Comparison of ENCODE assay signal across 13 cellular contexts in genomic region chr5:72231989-72232703, GRCh38.
DNase-seq lines count a peak whose midpoint lies in the region; ATAC-seq, FAIRE-seq and TF ChIP-seq lines count a peak whose summit lies in the region.
"Had no signal": no experiment of that assay in that cellular context is flagged by ENCODE, and none has a peak within 500 bp of the region (broad histone marks: within the 10 kb centered on the region; RNA-seq: fewer than 3 reads in every experiment).

No MANE protein-coding gene starts in this region.

- no peaks in the 10 kb centered on the region for H4K20me1 ChIP-seq in K562 (replicated peaks; ENCODE audit: control insufficient read depth, insufficient read depth, low read length)

- POLR2A ChIA-PET in K562 (lab: Yijun Ruan, JAX), result no interaction called here

- 0 out of 2 replicates have a peak overlapping the region, but pooled peaks have one; percentile 5 for H2AFZ ChIP-seq in K562 (ENCODE audit: low read depth, low read length)

- peaks cover 0 to 82% of the 10 kb centered on the region in 2 experiments; a peak in 3 of 5 replicates for H3K4me1 ChIP-seq in K562 (replicated peaks in 1 of 2; ENCODE audit: control insufficient read depth in 2 of 2, insufficient read depth in 2 of 2, low read length in 2 of 2)

- intact Hi-C loops in K562 (cut with micrococcal nuclease), result loop anchor here (5.0 kb wide), 1 partner anchor 50 kb away; no protein-coding TSS in a partner anchor

- no peaks in the 10 kb centered on the region for H3K27me3 Mint-ChIP-seq in activated T-cell treated with anti-CD3 and anti-CD28 coated beads, Interleukin-2, amount 50 U/mL, for 4 hours (ENCODE audit: low read depth)
- H3K27me3 Mint-ChIP-seq in stimulated activated naive CD8-positive, alpha-beta T cell treated with anti-CD3 and anti-CD28 coated beads, Interleukin-15, amount 100 ng/mL, for 72 hours, result no peaks in the 10 kb centered on the region

- H3K9me1 ChIP-seq in K562 (ENCODE audit: control insufficient read depth, insufficient read depth, low read length), result no peaks in the 10 kb centered on the region

- peak overlapping the region; percentile 42 for H3K4me3 Mint-ChIP-seq in activated T-cell treated with anti-CD3 and anti-CD28 coated beads, Interleukin-2, amount 50 U/mL, for 4 hours
- H3K4me3 Mint-ChIP-seq in stimulated activated naive CD8-positive, alpha-beta T cell treated with anti-CD3 and anti-CD28 coated beads, Interleukin-15, amount 100 ng/mL, for 72 hours, result no peak overlapping the region

- BruUV-seq in K562 (replicated peaks; lab: Mats Ljungman, UMichigan), result no TSS peak

- CTCF ChIA-PET in K562 (lab: Yijun Ruan, JAX; ENCODE audit: low intra/inter-chr PET ratio), result no interaction called here

- TF ChIP-seq CTCF in K562 (IDR thresholded peaks at IDR 0.05 in 2 of 3, conservative IDR thresholded peaks at IDR 0.05 in 1 of 3; ENCODE audit: insufficient read depth in 2 of 3, low read depth in 1 of 3, low read length in 3 of 3), result no peak

- peaks cover 83% of the 10 kb centered on the region for H3K36me3 ChIP-seq in K562 (ENCODE audit: control insufficient read depth, insufficient read depth, low read length)

- H3K4me2 ChIP-seq in K562 (ENCODE audit: insufficient read depth, low read length), result peak overlapping the region; percentile 48; the same call in 1 of the 2 replicates

- no peak overlapping the region for H3K4me3 ChIP-seq in K562
- H3K4me3 ChIP-seq: HAP-1, mucosa of descending colon had no signal

- H3K9me3 ChIP-seq in K562 (replicated peaks; ENCODE audit: control insufficient read depth, insufficient read depth, low read depth, low read length), result no peaks in the 10 kb centered on the region
- H3K9me3 ChIP-seq: HAP-1, mucosa of descending colon had no signal

- peaks cover 43% of the 10 kb centered on the region for H3K4me1 Mint-ChIP-seq in activated T-cell treated with anti-CD3 and anti-CD28 coated beads, Interleukin-2, amount 50 U/mL, for 4 hours (ENCODE audit: low read depth)
- H3K4me1 Mint-ChIP-seq in stimulated activated naive CD8-positive, alpha-beta T cell treated with anti-CD3 and anti-CD28 coated beads, Interleukin-15, amount 100 ng/mL, for 72 hours, result peaks cover 45% of the 10 kb centered on the region

- in situ Hi-C loops in K562 (cut with MboI), result no loop called here

- H3K9ac ChIP-seq in K562 (ENCODE audit: insufficient read depth in 1 of 2, low read depth in 2 of 2, low read length in 2 of 2), result peak overlapping the region in 1 of 2 experiments; percentile 21; a peak in 1 of 4 replicates

- ATAC-seq in activated T-cell treated with anti-CD3 and anti-CD28 coated beads, Interleukin-2, amount 50 U/mL, for 4 hours, result peak; percentile 24 to 26
- ATAC-seq in K562, result no peak
- ATAC-seq in stimulated activated naive CD8-positive, alpha-beta T cell treated with anti-CD3 and anti-CD28 coated beads, Interleukin-15, amount 100 ng/mL, for 72 hours, result peak; percentile 39
- ATAC-seq: mucosa of descending colon had no signal

- no peak overlapping the region for H3K27ac Mint-ChIP-seq in stimulated activated naive CD8-positive, alpha-beta T cell treated with anti-CD3 and anti-CD28 coated beads, Interleukin-15, amount 100 ng/mL, for 72 hours

- TF ChIP-seq POLR2A in K562 (conservative IDR thresholded peaks at IDR 0.05), result no peak

- FAIRE-seq in K562 (lab: Jason Lieb, UNC), result no peak
- FAIRE-seq: frontal cortex had no signal

- H3K36me3 Mint-ChIP-seq in activated T-cell treated with anti-CD3 and anti-CD28 coated beads, Interleukin-2, amount 50 U/mL, for 4 hours (ENCODE audit: insufficient read depth), result peaks cover 57% of the 10 kb centered on the region

- TF ChIP-seq EP300 in K562 (IDR thresholded peaks at IDR 0.05; ENCODE audit: low read length), result no peak

- H3K79me2 ChIP-seq in K562 (ENCODE audit: control insufficient read depth, insufficient read depth, low read length), result peaks cover 37% of the 10 kb centered on the region

- DNase-seq in activated T-cell treated with anti-CD3 and anti-CD28 coated beads, Interleukin-2, amount 50 U/mL, for 4 hours, result no peak
- DNase-seq in activated T-cell treated with anti-CD3 and anti-CD28 coated beads for 4 hours (no peak), NOMO-1 (lab: John Stamatoyannopoulos, UW; ENCODE audit: unreplicated experiment in 2 of 2) (peak; percentile 51 to 83), K562 (ENCODE audit: extremely low read depth in 1 of 4, low spot score in 3 of 4) (peak in 2 of 4 experiments; percentile 24 to 43), NCI-H526 (lab: John Stamatoyannopoulos, UW) (no peak), KG1 (lab: John Stamatoyannopoulos, UW) (no peak), caudate nucleus (lab: John Stamatoyannopoulos, UW) (no peak)
- DNase-seq in stimulated activated naive CD8-positive, alpha-beta T cell treated with anti-CD3 and anti-CD28 coated beads, Interleukin-15, amount 100 ng/mL, for 72 hours, result no peak
- DNase-seq: activated CD4-positive, alpha-beta T cell treated with anti-CD3 and anti-CD28 coated beads, Interleukin-2, amount 50 U/mL, for 1 hour; mucosa of descending colon; NCI-H748 treated with DMSO at 0.1 percent for 48 hours had no signal

- peak overlapping the region; percentile 88 for H3K27ac ChIP-seq in K562 (ENCODE audit: extremely low read depth, low read depth, low read length)
- H3K27ac ChIP-seq in caudate nucleus (ENCODE audit: low read depth, low read length), result no peak overlapping the region

- no peaks in the 10 kb centered on the region for H3K27me3 ChIP-seq in K562 (ENCODE audit: control insufficient read depth in 2 of 2, insufficient read depth in 2 of 2, low read length in 2 of 2)

- H3K9me3 Mint-ChIP-seq in activated T-cell treated with anti-CD3 and anti-CD28 coated beads, Interleukin-2, amount 50 U/mL, for 4 hours, result no peaks in the 10 kb centered on the region
- no peaks in the 10 kb centered on the region for H3K9me3 Mint-ChIP-seq in stimulated activated naive CD8-positive, alpha-beta T cell treated with anti-CD3 and anti-CD28 coated beads, Interleukin-15, amount 100 ng/mL, for 72 hours

- 40% methylated on average over 6 of the region's 6 CpGs for WGBS in K562 (ENCODE audit: insufficient coverage, low coverage, missing lambda C conversion rate)

- no peak for TF ChIP-seq RAD21 in K562 (CRISPR knock-in tag; conservative IDR thresholded peaks at IDR 0.05 in 1 of 2, IDR thresholded peaks at IDR 0.05 in 1 of 2)

TF ChIP-seq in K562, 482 proteins besides CTCF, POLR2A, EP300 and RAD21 (continues in another document):
- TF ChIP-seq EP400 (IDR thresholded peaks at IDR 0.05) (no peak), MTA2 (IDR thresholded peaks at IDR 0.05; ENCODE audit: low read depth) (no peak), CREB3L1 (IDR thresholded peaks at IDR 0.05; ENCODE audit: borderline replicate concordance, low read depth) (no peak), ATF4 (CRISPR knock-in tag; IDR thresholded peaks at IDR 0.05) (0 out of 2 replicates have a peak, but pooled peaks have one; percentile 57), LEF1 (IDR thresholded peaks at IDR 0.05) (peak; percentile 100), ZNF316 (IDR thresholded peaks at IDR 0.05) (no peak), CEBPB (tag; IDR thresholded peaks at IDR 0.05) (peak; percentile 89), ZNF696 (CRISPR knock-in tag; conservative IDR thresholded peaks at IDR 0.05) (no peak), NFIC (IDR thresholded peaks at IDR 0.05) (no peak), ZNF77 (CRISPR knock-in tag; IDR thresholded peaks at IDR 0.05) (no peak), SFPQ (IDR thresholded peaks at IDR 0.05; ENCODE audit: low read depth, low read length) (no peak)

Comparison
In these comparisons a context has a peak if more than half of its experiments do, and no peak if none do; other contexts are left out.
1. DNase-seq: peak in NOMO-1 (2 of 2); none in activated T-cell treated with anti-CD3 and anti-CD28 coated beads, Interleukin-2, amount 50 U/mL, for 4 hours (single experiment), activated T-cell treated with anti-CD3 and anti-CD28 coated beads for 4 hours (single experiment), stimulated activated naive CD8-positive, alpha-beta T cell treated with anti-CD3 and anti-CD28 coated beads, Interleukin-15, amount 100 ng/mL, for 72 hours (0 of 2), NCI-H526 (0 of 2), KG1 (single experiment) and caudate nucleus (0 of 61).